Comparison of ENCODE assay signal across 8 cellular contexts in genomic region chr10:103859161-103860141, GRCh38. TPM values are rescaled to one million over a fixed set of nuclear protein-coding genes. Genes with fewer than 3 reads are reported as not detected.
DNase-seq lines count a peak whose midpoint lies in the region; ATAC-seq and TF ChIP-seq lines count a peak whose summit lies in the region.

No MANE protein-coding gene starts in this region.

- intact Hi-C loops in right cardiac atrium (cut with DNase I) = loop anchor here (1.0 to 10.0 kb wide), 4 partner anchors 85 to 147 kb away; no protein-coding TSS in a partner anchor
- intact Hi-C loops in sciatic nerve (cut with DNase I) = loop anchor here (5.0 to 10.0 kb wide), 3 partner anchors 147 to 265 kb away; no protein-coding TSS in a partner anchor

- H3K4me1 ChIP-seq in BE2C (peaks cover 5% of the 10 kb centered on the region; the same call in 1 of the 2 replicates), KMS-11 (ENCODE audit: low read depth, poor library complexity, severe bottlenecking) (no peaks in the 10 kb centered on the region), right cardiac atrium (ENCODE audit: control insufficient read depth, insufficient read depth, low read length) (peaks cover 2% of the 10 kb centered on the region)

- no peaks in the 10 kb centered on the region for H3K36me3 ChIP-seq in BE2C
- H3K36me3 ChIP-seq in KMS-11 (ENCODE audit: insufficient read depth) = no peaks in the 10 kb centered on the region

- peak; percentile 73 for TF ChIP-seq CTCF in BE2C (IDR thresholded peaks at IDR 0.05; ENCODE audit: low read depth, low read length)
- peak; percentile 81 for TF ChIP-seq CTCF in KMS-11 (conservative IDR thresholded peaks at IDR 0.05; ENCODE audit: low read depth, low read length)

- H3K27ac ChIP-seq in KMS-11 (no peak overlapping the region), right cardiac atrium (ENCODE audit: low read length) (no peak overlapping the region)

- H3K79me2 ChIP-seq in KMS-11 (ENCODE audit: insufficient read depth, low read depth) = no peaks in the 10 kb centered on the region

- no peak overlapping the region for H2AFZ ChIP-seq in KMS-11 (ENCODE audit: low read depth)

- DNase-seq in BE2C (peak; percentile 60), T-helper 1 cell (peak in 3 of 5 donors; percentile 31 to 65 (median 32)), astrocyte of the hippocampus (ENCODE audit: low read depth, low spot score) (peak; percentile 84), right cardiac atrium (peak in 1 of 3 donors; percentile 62), sciatic nerve (ENCODE audit: low spot score) (peak; percentile 76), GF-D8 (lab: John Stamatoyannopoulos, UW) (no peak)

- no peak overlapping the region for H3K4me3 ChIP-seq in BE2C (ENCODE audit: low read depth, low read length)
- H3K4me3 ChIP-seq in KMS-11 (IDR thresholded peaks at IDR 0.05; ENCODE audit: insufficient read depth, low read depth, low read length) = no peak overlapping the region
- no peak overlapping the region for H3K4me3 ChIP-seq in right cardiac atrium (ENCODE audit: low read length)

- H3K9ac ChIP-seq in KMS-11 = no peak overlapping the region

- H4K20me1 ChIP-seq in KMS-11 (ENCODE audit: insufficient read depth) = no peaks in the 10 kb centered on the region

- H3K4me2 ChIP-seq in KMS-11 = no peak overlapping the region

- ATAC-seq in GM18907 (IDR thresholded peaks at IDR 0.05; ENCODE audit: unreplicated experiment) (peak; percentile 65), right cardiac atrium (peak; percentile 72 to 73), sciatic nerve (peak; percentile 80)

- 57% methylated on average over 15 of the region's 15 CpGs for WGBS in right cardiac atrium

- H3K27me3 ChIP-seq in BE2C (no peaks in the 10 kb centered on the region), KMS-11 (ENCODE audit: insufficient read depth, low read depth) (peaks cover 3% of the 10 kb centered on the region), right cardiac atrium (ENCODE audit: control insufficient read depth, insufficient read depth) (no peaks in the 10 kb centered on the region)

- H3K9me3 ChIP-seq in BE2C = no peaks in the 10 kb centered on the region
- H3K9me3 ChIP-seq in right cardiac atrium (ENCODE audit: control insufficient read depth, low read length) = no peaks in the 10 kb centered on the region

RNA-seq across cellular contexts. Expression of gene SH3PXD2A, which starts 4.1 kb away (rescaled TPM):
- polyA plus RNA-seq in BE2C (2012; ENCODE audit: insufficient read depth, insufficient read length, low read depth) = 23.1 TPM
- total RNA-seq in right cardiac atrium (10 to 100 TPM; 30.2 to 31.7 (median 31.0) TPM), sciatic nerve (166 TPM)
- 13.5 TPM for polyA plus RNA-seq in right cardiac atrium

RNA-seq across cellular contexts. Expression of gene STN1, which starts 58.5 kb away (rescaled TPM):
- 31.0 TPM for polyA plus RNA-seq in BE2C (2012; ENCODE audit: insufficient read depth, insufficient read length, low read depth)
- 10 to 100 TPM; 24.3 to 26.8 (median 25.1) TPM for total RNA-seq in right cardiac atrium
- polyA plus RNA-seq in right cardiac atrium = 26.8 TPM
- 14.5 TPM for total RNA-seq in sciatic nerve
